In genomic region chr6:52284460-52285173, GRCh38 we compare ENCODE assay signal across 8 cellular contexts. TPM values are rescaled to one million over a fixed set of nuclear protein-coding genes. Genes with fewer than 3 reads are reported as not detected.
DNase-seq lines count a peak whose midpoint lies in the region; ATAC-seq lines count a peak whose summit lies in the region.

TSS of gene MCM3 (minus strand) at chr6:52284742. CDS start at chr6:52284674, 68 bp downstream.

- no peaks in the 10 kb centered on the region for H3K9me3 ChIP-seq in Karpas-422 (ENCODE audit: low read length)

- peak; percentile 98 for ATAC-seq in GM21825 (IDR thresholded peaks at IDR 0.05; ENCODE audit: unreplicated experiment)
- peak; percentile 94 to 95 for ATAC-seq in naive B cell (ENCODE audit: low read depth in 2 of 2)
- peak; percentile 100 for ATAC-seq in stimulated activated memory B cell treated with anti-CD40 and anti-IgM and Interleukin-4, amounts not matched to agents 10 μg/mL and 1 μg/mL and 100 μg/mL, for 72 hours

- H3K9me3 Mint-ChIP-seq in naive B cell: no peaks in the 10 kb centered on the region
- H3K9me3 Mint-ChIP-seq in stimulated activated memory B cell treated with anti-CD40 and anti-IgM and Interleukin-4, amounts not matched to agents 10 μg/mL and 1 μg/mL and 100 μg/mL, for 72 hours: no peaks in the 10 kb centered on the region

- H3K79me2 ChIP-seq in Karpas-422 (ENCODE audit: low read length): peaks cover 46% of the 10 kb centered on the region

- peaks cover 9 to 11% of the 10 kb centered on the region in 2 donors for H3K36me3 Mint-ChIP-seq in naive B cell
- peaks cover 32% of the 10 kb centered on the region for H3K36me3 Mint-ChIP-seq in stimulated activated memory B cell treated with anti-CD40 and anti-IgM and Interleukin-4, amounts not matched to agents 10 μg/mL and 1 μg/mL and 100 μg/mL, for 72 hours

- H3K27me3 Mint-ChIP-seq in naive B cell: no peaks in the 10 kb centered on the region
- H3K27me3 Mint-ChIP-seq in stimulated activated memory B cell treated with anti-CD40 and anti-IgM and Interleukin-4, amounts not matched to agents 10 μg/mL and 1 μg/mL and 100 μg/mL, for 72 hours: no peaks in the 10 kb centered on the region

- peak within 1 kb of the TSS in 2 of 8 donors; percentile 30 to 56 for H3K4me3 Mint-ChIP-seq in naive B cell
- H3K4me3 Mint-ChIP-seq in stimulated activated memory B cell treated with anti-CD40 and anti-IgM and Interleukin-4, amounts not matched to agents 10 μg/mL and 1 μg/mL and 100 μg/mL, for 72 hours: peak within 1 kb of the TSS; percentile 70

- peak within 1 kb of the TSS; percentile 90 for H3K27ac ChIP-seq in Karpas-422 (ENCODE audit: low read length)

- peak within 1 kb of the TSS in 3 of 6 donors; percentile 47 to 81 (median 49) for H3K27ac Mint-ChIP-seq in naive B cell
- H3K27ac Mint-ChIP-seq in stimulated activated memory B cell treated with anti-CD40 and anti-IgM and Interleukin-4, amounts not matched to agents 10 μg/mL and 1 μg/mL and 100 μg/mL, for 72 hours: no peak within 1 kb of the TSS

- peak within 1 kb of the TSS; percentile 95 for H3K4me2 ChIP-seq in Karpas-422 (ENCODE audit: low read depth, low read length, poor library complexity, severe bottlenecking)

- peak within 1 kb of the TSS; percentile 78 for H3K9ac ChIP-seq in Karpas-422 (ENCODE audit: low read length)

- peak within 1 kb of the TSS; percentile 89 for H3K4me3 ChIP-seq in Karpas-422 (ENCODE audit: low read length)

- no peaks in the 10 kb centered on the region for H3K9me2 ChIP-seq in Karpas-422 (replicated peaks; ENCODE audit: insufficient read depth, low read length)

- H4K20me1 ChIP-seq in Karpas-422 (ENCODE audit: insufficient read depth, low read depth, low read length): 0 out of 2 replicates have a peak, but pooled peaks cover 8% of the 10 kb centered on the region

- H3K27me3 ChIP-seq in Karpas-422 (ENCODE audit: low read length): no peaks in the 10 kb centered on the region

- peaks cover 36% of the 10 kb centered on the region for H3K4me1 ChIP-seq in Karpas-422 (ENCODE audit: low read length)

- peak within 1 kb of the TSS; percentile 44 for H2AFZ ChIP-seq in Karpas-422 (ENCODE audit: low read length)

- peak; percentile 99 for DNase-seq in DMS79 treated with DMSO at 0.1 percent for 48 hours (lab: John Stamatoyannopoulos, UW)
- DNase-seq in Karpas-422: peak; percentile 100
- peak; percentile 100 for DNase-seq in RKO (ENCODE audit: low spot score)
- DNase-seq in activated T-helper 1 cell treated with Interleukin-2 at 50 U/mL for 16 hours (ENCODE audit: low read depth): peak; percentile 93
- peak; percentile 99 for DNase-seq in fibroblast of gingiva (ENCODE audit: low read depth)
- DNase-seq in naive B cell: peak; percentile 98

- H3K36me3 ChIP-seq in Karpas-422 (ENCODE audit: insufficient read depth, low read length): peaks cover 37% of the 10 kb centered on the region

- H3K4me1 Mint-ChIP-seq in naive B cell: peaks cover 13 to 23% (median 14%) of the 10 kb centered on the region in 3 donors
- peaks cover 19% of the 10 kb centered on the region for H3K4me1 Mint-ChIP-seq in stimulated activated memory B cell treated with anti-CD40 and anti-IgM and Interleukin-4, amounts not matched to agents 10 μg/mL and 1 μg/mL and 100 μg/mL, for 72 hours

RNA-seq across cellular contexts. Expression of gene MCM3, which starts in this region (rescaled TPM):
- 80.1 and 102 TPM in 2 replicates for total RNA-seq in Karpas-422 (2014; rRNA removed; shearing (Covaris generic); ENCODE audit: low replicate concordance)
- 10 to 100 TPM; 45.1 to 70.0 (median 57.3) TPM for polyA plus RNA-seq in naive B cell (ENCODE audit: low read depth in 6 of 6)

Comparison
In these comparisons a context has a peak if more than half of its experiments do, and no peak if none do; other contexts are left out.
1. Peak in every context shown above with its lines: DNase-seq, ATAC-seq, H3K4me3 ChIP-seq and H3K27ac ChIP-seq.